In genomic region chr10:44955408-44956070, GRCh38 we compare ENCODE assay signal across 19 cellular contexts. TPM values are rescaled to one million over a fixed set of nuclear protein-coding genes. Genes with fewer than 3 reads are reported as not detected.
DNase-seq lines count a peak whose midpoint lies in the region; ATAC-seq and TF ChIP-seq lines count a peak whose summit lies in the region.
"Had no signal": no experiment of that assay in that cellular context is flagged by ENCODE, and none has a peak within 500 bp of the region (broad histone marks: within the 10 kb centered on the region; RNA-seq: fewer than 3 reads in every experiment).

No MANE protein-coding gene starts in this region.

- peaks cover 42% of the 10 kb centered on the region for H3K4me1 Mint-ChIP-seq in neural progenitor cell

- H3K36me3 Mint-ChIP-seq in neural progenitor cell, result peaks cover 7% of the 10 kb centered on the region

- no peaks in the 10 kb centered on the region; a peak in 1 of 22 replicates for H4K20me1 ChIP-seq in BLaER1 treated with 17β-estradiol and CSF1 and Interleukin-3, amounts not matched to agents 10 nM and 100 nM
- H4K20me1 ChIP-seq in neural progenitor cell (ENCODE audit: low read depth), result no peaks in the 10 kb centered on the region

- H3K4me2 ChIP-seq in BLaER1 treated with 17β-estradiol and CSF1 and Interleukin-3, amounts not matched to agents 10 nM and 100 nM, result peak overlapping the region; percentile 46 to 98 (median 72)
- H3K4me2 ChIP-seq in neural progenitor cell, result no peak overlapping the region

- no peaks in the 10 kb centered on the region for H3K27me3 ChIP-seq in BLaER1 treated with 17β-estradiol and CSF1 and Interleukin-3, amounts not matched to agents 10 nM and 100 nM
- H3K27me3 ChIP-seq in adipocyte (replicated peaks; ENCODE audit: control insufficient read depth, insufficient read depth, low read length) (no peaks in the 10 kb centered on the region), left ventricle myocardium inferior (ENCODE audit: low read depth) (no peaks in the 10 kb centered on the region), gastrocnemius medialis (no peaks in the 10 kb centered on the region), HAP-1 (ENCODE audit: low read depth) (no peaks in the 10 kb centered on the region), neural progenitor cell (peaks cover 8% of the 10 kb centered on the region)
- H3K27me3 ChIP-seq: stomach had no signal

- ATAC-seq in gastrocnemius medialis, result peak; percentile 9 to 10
- ATAC-seq in mucosa of descending colon, result no peak
- ATAC-seq: activated CD8-positive, alpha-beta T cell treated with anti-CD3 and anti-CD28 coated beads, Interleukin-2, amount 10 ng/mL, durations not matched to agents 7 days and 5 days had no signal

- H3K9me3 ChIP-seq in BLaER1 treated with 17β-estradiol and CSF1 and Interleukin-3, amounts not matched to agents 10 nM and 100 nM (replicated peaks in 1 of 11), result peaks cover 0 to 10% (median 8%) of the 10 kb centered on the region in 11 experiments; a peak in 17 of 22 replicates
- H3K9me3 ChIP-seq in adipocyte (ENCODE audit: control insufficient read depth, low read length) (no peaks in the 10 kb centered on the region), left ventricle myocardium inferior (replicated peaks) (peaks cover 4% of the 10 kb centered on the region), gastrocnemius medialis (no peaks in the 10 kb centered on the region), HAP-1 (no peaks in the 10 kb centered on the region), mucosa of descending colon (no peaks in the 10 kb centered on the region), neural progenitor cell (ENCODE audit: low read depth) (no peaks in the 10 kb centered on the region)
- H3K9me3 ChIP-seq: stomach had no signal

- peaks cover 14% of the 10 kb centered on the region for H3K79me2 ChIP-seq in neural progenitor cell (ENCODE audit: low read depth)

- peaks cover 50 to 79% (median 63%) of the 10 kb centered on the region in 10 experiments for H3K4me1 ChIP-seq in BLaER1 treated with 17β-estradiol and CSF1 and Interleukin-3, amounts not matched to agents 10 nM and 100 nM
- H3K4me1 ChIP-seq in adipocyte (ENCODE audit: control insufficient read depth, insufficient read depth, low read length) (peaks cover 54% of the 10 kb centered on the region), left ventricle myocardium inferior (peaks cover 95% of the 10 kb centered on the region), gastrocnemius medialis (peaks cover 19 to 35% of the 10 kb centered on the region in 2 donors), HAP-1 (peaks cover 14% of the 10 kb centered on the region), mucosa of descending colon (ENCODE audit: low read depth) (peaks cover 18% of the 10 kb centered on the region), neural progenitor cell (peaks cover 9% of the 10 kb centered on the region)

- peaks cover 5% of the 10 kb centered on the region for H3F3A ChIP-seq in neural progenitor cell (ENCODE audit: low read depth)

- H3K9me3 Mint-ChIP-seq in neural progenitor cell, result no peaks in the 10 kb centered on the region
- H3K9me3 Mint-ChIP-seq: nephron progenitor cell; T-helper 1 cell treated with Interleukin-12 subunit alpha and Interleukin-12 subunit beta and Interleukin-4 antibody, amounts not matched to agents 30 μg/mL and 1 μg/mL, for 36 hours had no signal

- no peak overlapping the region for H3K9ac ChIP-seq in BLaER1 treated with 17β-estradiol and CSF1 and Interleukin-3, amounts not matched to agents 10 nM and 100 nM
- H3K9ac ChIP-seq in adipocyte (ENCODE audit: low read length), result peak overlapping the region; percentile 50
- H3K9ac ChIP-seq in neural progenitor cell, result no peak overlapping the region

- H3K4me3 Mint-ChIP-seq in neural progenitor cell, result no peak overlapping the region
- H3K4me3 Mint-ChIP-seq: activated CD8-positive, alpha-beta T cell treated with anti-CD3 and anti-CD28 coated beads, Interleukin-2, amount 10 ng/mL, durations not matched to agents 7 days and 5 days; memory B cell; T-helper 1 cell treated with Interleukin-12 subunit alpha and Interleukin-12 subunit beta and Interleukin-4 antibody, amounts not matched to agents 30 μg/mL and 1 μg/mL, for 36 hours had no signal

- peak overlapping the region in 1 of 10 experiments; percentile 10; a peak in 2 of 20 replicates for H3K4me3 ChIP-seq in BLaER1 treated with 17β-estradiol and CSF1 and Interleukin-3, amounts not matched to agents 10 nM and 100 nM
- H3K4me3 ChIP-seq in adipocyte (ENCODE audit: low read length) (no peak overlapping the region), left ventricle myocardium inferior (no peak overlapping the region), gastrocnemius medialis (no peak overlapping the region), HAP-1 (no peak overlapping the region), mucosa of descending colon (no peak overlapping the region), neural progenitor cell (no peak overlapping the region)
- H3K4me3 ChIP-seq: stomach had no signal

- H2AFZ ChIP-seq in neural progenitor cell (replicated peaks), result no peak overlapping the region

- H3K36me3 ChIP-seq in BLaER1 treated with 17β-estradiol and CSF1 and Interleukin-3, amounts not matched to agents 10 nM and 100 nM, result peaks cover 12 to 62% (median 40%) of the 10 kb centered on the region in 11 experiments; a peak in 21 of 22 replicates
- H3K36me3 ChIP-seq in adipocyte (ENCODE audit: control insufficient read depth, insufficient read depth, low read length, severe bottlenecking), result peaks cover 4% of the 10 kb centered on the region
- peaks cover 6% of the 10 kb centered on the region for H3K36me3 ChIP-seq in left ventricle myocardium inferior
- H3K36me3 ChIP-seq in gastrocnemius medialis, result peaks cover 0 to 10% of the 10 kb centered on the region in 2 donors
- no peaks in the 10 kb centered on the region for H3K36me3 ChIP-seq in HAP-1 (replicated peaks)
- H3K36me3 ChIP-seq in mucosa of descending colon (ENCODE audit: low read depth), result no peaks in the 10 kb centered on the region
- no peaks in the 10 kb centered on the region for H3K36me3 ChIP-seq in neural progenitor cell
- H3K36me3 ChIP-seq: WERI-Rb-1 had no signal

- peak overlapping the region in 4 of 11 experiments; percentile 11 to 31 (median 20); a peak in 7 of 22 replicates for H3K27ac ChIP-seq in BLaER1 treated with 17β-estradiol and CSF1 and Interleukin-3, amounts not matched to agents 10 nM and 100 nM
- H3K27ac ChIP-seq in left ventricle myocardium inferior (replicated peaks) (peak overlapping the region; percentile 96), gastrocnemius medialis (peak overlapping the region; percentile 43 to 97 (median 61)), neural progenitor cell (no peak overlapping the region)
- H3K27ac ChIP-seq: WERI-Rb-1 had no signal

- intact Hi-C loops in left ventricle myocardium inferior (cut with micrococcal nuclease), result no loop called here
- intact Hi-C loops in gastrocnemius medialis (cut with DNase I; ENCODE audit: low total_unique reads), result no loop called here
- intact Hi-C loops in mucosa of descending colon (cut with DNase I, micrococcal nuclease), result no loop called here

- H3K27me3 Mint-ChIP-seq in neural progenitor cell (ENCODE audit: insufficient read depth, low read depth), result no peaks in the 10 kb centered on the region
- H3K27me3 Mint-ChIP-seq: memory B cell had no signal

- H3K27ac Mint-ChIP-seq in neural progenitor cell, result no peak overlapping the region
- H3K27ac Mint-ChIP-seq: activated CD8-positive, alpha-beta T cell treated with anti-CD3 and anti-CD28 coated beads, Interleukin-2, amount 10 ng/mL, durations not matched to agents 7 days and 5 days; memory B cell; nephron progenitor cell; T-helper 1 cell treated with Interleukin-12 subunit alpha and Interleukin-12 subunit beta and Interleukin-4 antibody, amounts not matched to agents 30 μg/mL and 1 μg/mL, for 36 hours had no signal

- TF ChIP-seq CTCF in left ventricle myocardium inferior (IDR thresholded peaks at IDR 0.05; ENCODE audit: borderline replicate concordance) (no peak), gastrocnemius medialis (IDR thresholded peaks at IDR 0.05 in 4 of 5, conservative IDR thresholded peaks at IDR 0.05 in 1 of 5) (no peak), mucosa of descending colon (IDR thresholded peaks at IDR 0.05) (no peak), neural progenitor cell (IDR thresholded peaks at IDR 0.05) (no peak)

- DNase-seq in adipocyte (ENCODE audit: low read depth), result no peak
- DNase-seq in left ventricle myocardium inferior, result peak; percentile 59
- DNase-seq in gastrocnemius medialis, result peak; percentile 81 to 89
- no peak for DNase-seq in HAP-1 (ENCODE audit: low spot score in 2 of 2)
- no peak for DNase-seq in mucosa of descending colon
- no peak for DNase-seq in NCI-H345 treated with DMSO at 0.1 percent for 48 hours (lab: John Stamatoyannopoulos, UW; ENCODE audit: unreplicated experiment)
- DNase-seq in neural progenitor cell (ENCODE audit: low spot score), result no peak
- DNase-seq: activated CD8-positive, alpha-beta T cell treated with anti-CD3 and anti-CD28 coated beads, Interleukin-2, amount 10 ng/mL, durations not matched to agents 7 days and 5 days; activated effector memory CD4-positive, alpha-beta T cell treated with Interleukin-2 at 50 U/mL for 16 hours; amygdala; COR-L47; NCI-H1694; nephron progenitor cell; stomach; WERI-Rb-1 had no signal

- in situ Hi-C loops in gastrocnemius medialis (cut with MboI; ENCODE audit: low sequenced_read_pairs in 4 of 4) (no loop called here), HAP-1 (cut with MboI; ENCODE audit: low sequenced_read_pairs) (no loop called here)

- no peak for TF ChIP-seq POLR2A in gastrocnemius medialis (IDR thresholded peaks at IDR 0.05)

RNA-seq across cellular contexts. Expression of gene RASSF4, which starts 4.1 kb away (rescaled TPM):
- 103 TPM for total RNA-seq in left ventricle myocardium inferior
- total RNA-seq in gastrocnemius medialis, result 10 to 100 TPM in 3 of 4 donors, 1 to 10 TPM in 1; 9.4 to 39.7 (median 24.0) TPM
- 10 to 100 TPM; 20.0 to 50.6 (median 32.3) TPM for total RNA-seq in mucosa of descending colon
- 3.1 and 9.7 TPM in 2 replicates for total RNA-seq in neural progenitor cell (ENCODE audit: low replicate concordance)

RNA-seq across cellular contexts. Expression of gene DEPP1, which starts 23.1 kb away (rescaled TPM):
- total RNA-seq in left ventricle myocardium inferior, result 27.5 TPM
- total RNA-seq in gastrocnemius medialis, result 100 to 1,000 TPM in 2 of 4 donors, 10 to 100 TPM in 2; 83.4 to 331 (median 120) TPM
- 10 to 100 TPM; 14.8 to 19.0 (median 18.1) TPM for total RNA-seq in mucosa of descending colon
- 0.71 TPM in 1 of 2 replicates, not detected in the other for total RNA-seq in neural progenitor cell (ENCODE audit: low replicate concordance)
- total RNA-seq: activated CD8-positive, alpha-beta T cell treated with anti-CD3 and anti-CD28 coated beads, Interleukin-2, amount 10 ng/mL, durations not matched to agents 7 days and 5 days had no signal

RNA-seq across cellular contexts. Expression of gene TMEM72, which starts 44.4 kb away (rescaled TPM):
- total RNA-seq in left ventricle myocardium inferior (not detected), gastrocnemius medialis (not detected), mucosa of descending colon (10 to 100 TPM; 14.9 to 40.6 (median 17.4) TPM), neural progenitor cell (ENCODE audit: low replicate concordance) (not detected in 2 replicates)
- total RNA-seq: activated CD8-positive, alpha-beta T cell treated with anti-CD3 and anti-CD28 coated beads, Interleukin-2, amount 10 ng/mL, durations not matched to agents 7 days and 5 days; glomerular endothelial cell had no signal

RNA-seq across cellular contexts. Expression of gene ZNF22, which starts 45.2 kb away (rescaled TPM):
- 14.2 TPM for total RNA-seq in left ventricle myocardium inferior
- 10 to 100 TPM in 2 of 4 donors, 1 to 10 TPM in 2; 3.6 to 12.3 (median 8.1) TPM for total RNA-seq in gastrocnemius medialis
- 10 to 100 TPM; 14.6 to 17.7 (median 15.5) TPM for total RNA-seq in mucosa of descending colon
- total RNA-seq in neural progenitor cell (ENCODE audit: low replicate concordance), result 60.2 and 81.0 TPM in 2 replicates

Comparison
In these comparisons a context has a peak if more than half of its experiments do, and no peak if none do; other contexts are left out.
1. DNase-seq: peak in left ventricle myocardium inferior (single experiment) and gastrocnemius medialis (2 of 2); none in adipocyte (single experiment), HAP-1 (0 of 2), mucosa of descending colon (0 of 3), NCI-H345 treated with DMSO at 0.1 percent for 48 hours (single experiment) and neural progenitor cell (single experiment).
2. RNA of gene TMEM72, which starts 44.4 kb away (total RNA-seq): 14.9 to 40.6 TPM in mucosa of descending colon; not detected in left ventricle myocardium inferior (single experiment), not detected in gastrocnemius medialis and not detected in neural progenitor cell; every median in the first group is over 10 times any median in the second.